1 cellular context compared by ENCODE assay signal in genomic region chr1:93694833-93695232, GRCh38.
TF ChIP-seq lines count a peak whose summit lies in the region.

No MANE protein-coding gene starts in this region.

TF ChIP-seq in GM23338, 12 proteins besides CTCF, POLR2A, EP300 and RAD21 (continued from another document):
- no peak for TF ChIP-seq ZNF462 (CRISPR knock-in tag; IDR thresholded peaks at IDR 0.05)
- TF ChIP-seq ZNF331 (CRISPR knock-in tag; IDR thresholded peaks at IDR 0.05; ENCODE audit: low read depth), result no peak
- no peak for TF ChIP-seq REST (IDR thresholded peaks at IDR 0.05; ENCODE audit: unreplicated experiment)
- no peak for TF ChIP-seq ETS1 (IDR thresholded peaks at IDR 0.05)
